ENCODE assay signal across 1 cellular context in genomic region chr16:69397821-69398521, GRCh38.
A peak's percentile ranks its signal among the peaks of the same experiment; 100 is the strongest.
TF ChIP-seq lines count a peak whose summit lies in the region.

No MANE protein-coding gene starts in this region.

TF ChIP-seq in endothelial cell of umbilical vein, 7 proteins besides CTCF, POLR2A, EP300 and RAD21:
- no peak for TF ChIP-seq POLR2AphosphoS5 (IDR thresholded peaks at IDR 0.05; ENCODE audit: insufficient read depth, low read depth, low read length)
- peak; percentile 78 for TF ChIP-seq JUN (IDR thresholded peaks at IDR 0.05; ENCODE audit: borderline replicate concordance, insufficient read depth, insufficient read length, low read depth)
- TF ChIP-seq FOS (IDR thresholded peaks at IDR 0.05; ENCODE audit: borderline replicate concordance, insufficient read depth, low read length), result peak; percentile 60
- TF ChIP-seq GATA2 (IDR thresholded peaks at IDR 0.05; ENCODE audit: insufficient read depth, insufficient read length, low read depth, low read length), result peak; percentile 27
- no peak for TF ChIP-seq MYC (IDR thresholded peaks at IDR 0.05; ENCODE audit: low read depth, low read length)
- no peak for TF ChIP-seq MAX (IDR thresholded peaks at IDR 0.05; ENCODE audit: insufficient read depth, insufficient read length)
- TF ChIP-seq EZH2 (IDR thresholded peaks at IDR 0.05; ENCODE audit: borderline replicate concordance, low read depth, low read length, severe bottlenecking), result no peak
